ENCODE assay signal across 2 cellular contexts in the genomic region with DNA sequence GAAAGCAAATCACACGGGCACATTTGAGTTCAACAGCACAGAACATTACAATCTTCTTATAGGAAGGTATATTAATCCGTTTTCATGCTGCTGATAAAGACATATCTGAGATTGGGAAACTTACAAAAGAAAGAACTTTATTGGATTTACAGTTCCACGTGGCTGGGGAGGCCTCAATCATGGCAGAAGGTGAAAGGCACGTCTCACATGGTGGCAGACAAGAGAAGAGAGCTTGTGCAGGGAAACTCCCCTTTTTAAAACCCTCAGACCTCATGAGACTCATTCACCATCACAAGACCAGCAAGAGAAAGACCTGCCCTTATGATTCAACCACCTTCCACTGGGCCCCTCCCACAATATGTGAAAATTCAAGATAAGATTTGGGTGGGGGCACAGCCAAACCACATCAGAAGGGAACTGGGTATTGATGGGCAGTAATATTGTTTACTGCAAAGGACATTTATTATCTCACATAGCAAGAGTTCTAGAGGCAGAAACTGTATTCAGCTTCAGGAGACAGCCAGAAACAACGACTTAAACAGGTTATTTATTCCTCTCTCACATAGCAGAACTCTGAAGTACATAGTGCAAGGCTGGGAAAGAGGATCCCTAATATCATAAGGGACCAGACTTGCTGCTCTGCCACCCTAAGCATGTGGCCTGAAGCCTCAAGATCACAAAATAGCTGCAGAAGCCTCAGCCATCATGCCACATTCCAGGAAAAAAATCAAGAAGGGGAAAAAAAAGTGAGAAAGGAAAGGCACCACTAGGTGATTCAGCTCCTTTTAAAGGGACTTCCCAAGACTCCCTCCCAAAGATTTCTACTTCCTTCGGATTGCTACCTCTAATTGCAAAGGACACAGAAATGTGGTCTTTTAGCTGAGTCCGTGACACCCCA.
A peak's percentile ranks its signal among the peaks of the same experiment; 100 is the strongest.
TF ChIP-seq lines count a peak whose summit lies in the region.

No MANE protein-coding gene starts in this region.

TF ChIP-seq in HEK293, 187 proteins besides CTCF, POLR2A, EP300 and RAD21 (continued from another document):
- TF ChIP-seq, protein P1, sequence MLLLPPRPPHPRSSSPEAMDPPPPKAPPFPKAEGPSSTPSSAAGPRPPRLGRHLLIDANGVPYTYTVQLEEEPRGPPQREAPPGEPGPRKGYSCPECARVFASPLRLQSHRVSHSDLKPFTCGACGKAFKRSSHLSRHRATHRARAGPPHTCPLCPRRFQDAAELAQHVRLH (tag by site-specific recombination; IDR thresholded peaks at IDR 0.05), result 0 out of 2 replicates have a peak, but pooled peaks have one; percentile 44
- TF ChIP-seq, protein P2, sequence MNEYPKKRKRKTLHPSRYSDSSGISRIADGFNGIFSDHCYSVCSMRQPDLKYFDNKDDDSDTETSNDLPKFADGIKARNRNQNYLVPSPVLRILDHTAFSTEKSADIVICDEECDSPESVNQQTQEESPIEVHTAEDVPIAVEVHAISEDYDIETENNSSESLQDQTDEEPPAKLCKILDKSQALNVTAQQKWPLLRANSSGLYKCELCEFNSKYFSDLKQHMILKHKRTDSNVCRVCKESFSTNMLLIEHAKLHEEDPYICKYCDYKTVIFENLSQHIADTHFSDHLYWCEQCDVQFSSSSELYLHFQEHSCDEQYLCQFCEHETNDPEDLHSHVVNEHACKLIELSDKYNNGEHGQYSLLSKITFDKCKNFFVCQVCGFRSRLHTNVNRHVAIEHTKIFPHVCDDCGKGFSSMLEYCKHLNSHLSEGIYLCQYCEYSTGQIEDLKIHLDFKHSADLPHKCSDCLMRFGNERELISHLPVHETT (tag by site-specific recombination; IDR thresholded peaks at IDR 0.05), result no peak
- TF ChIP-seq ZNF843 (tag by site-specific recombination; IDR thresholded peaks at IDR 0.05), result no peak
- TF ChIP-seq, protein P3, sequence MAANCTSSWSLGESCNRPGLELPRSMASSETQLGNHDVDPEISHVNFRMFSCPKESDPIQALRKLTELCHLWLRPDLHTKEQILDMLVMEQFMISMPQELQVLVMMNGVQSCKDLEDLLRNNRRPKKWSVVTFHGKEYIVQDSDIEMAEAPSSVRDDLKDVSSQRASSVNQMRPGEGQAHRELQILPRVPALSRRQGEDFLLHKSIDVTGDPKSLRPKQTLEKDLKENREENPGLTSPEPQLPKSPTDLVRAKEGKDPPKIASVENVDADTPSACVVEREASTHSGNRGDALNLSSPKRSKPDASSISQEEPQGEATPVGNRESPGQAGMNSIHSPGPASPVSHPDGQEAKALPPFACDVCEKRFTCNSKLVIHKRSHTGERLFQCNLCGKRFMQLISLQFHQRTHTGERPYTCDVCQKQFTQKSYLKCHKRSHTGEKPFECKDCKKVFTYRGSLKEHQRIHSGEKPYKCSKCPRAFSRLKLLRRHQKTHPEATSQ (tag by site-specific recombination; IDR thresholded peaks at IDR 0.05), result no peak
- TF ChIP-seq ZNF248 (tag by site-specific recombination; IDR thresholded peaks at IDR 0.05), result no peak
- TF ChIP-seq, protein P4, sequence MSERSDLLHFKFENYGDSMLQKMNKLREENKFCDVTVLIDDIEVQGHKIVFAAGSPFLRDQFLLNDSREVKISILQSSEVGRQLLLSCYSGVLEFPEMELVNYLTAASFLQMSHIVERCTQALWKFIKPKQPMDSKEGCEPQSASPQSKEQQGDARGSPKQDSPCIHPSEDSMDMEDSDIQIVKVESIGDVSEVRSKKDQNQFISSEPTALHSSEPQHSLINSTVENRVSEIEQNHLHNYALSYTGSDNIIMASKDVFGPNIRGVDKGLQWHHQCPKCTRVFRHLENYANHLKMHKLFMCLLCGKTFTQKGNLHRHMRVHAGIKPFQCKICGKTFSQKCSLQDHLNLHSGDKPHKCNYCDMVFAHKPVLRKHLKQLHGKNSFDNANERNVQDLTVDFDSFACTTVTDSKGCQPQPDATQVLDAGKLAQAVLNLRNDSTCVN (tag by site-specific recombination; optimal IDR thresholded peaks at IDR 0.05), result no peak
- TF ChIP-seq, protein P5, sequence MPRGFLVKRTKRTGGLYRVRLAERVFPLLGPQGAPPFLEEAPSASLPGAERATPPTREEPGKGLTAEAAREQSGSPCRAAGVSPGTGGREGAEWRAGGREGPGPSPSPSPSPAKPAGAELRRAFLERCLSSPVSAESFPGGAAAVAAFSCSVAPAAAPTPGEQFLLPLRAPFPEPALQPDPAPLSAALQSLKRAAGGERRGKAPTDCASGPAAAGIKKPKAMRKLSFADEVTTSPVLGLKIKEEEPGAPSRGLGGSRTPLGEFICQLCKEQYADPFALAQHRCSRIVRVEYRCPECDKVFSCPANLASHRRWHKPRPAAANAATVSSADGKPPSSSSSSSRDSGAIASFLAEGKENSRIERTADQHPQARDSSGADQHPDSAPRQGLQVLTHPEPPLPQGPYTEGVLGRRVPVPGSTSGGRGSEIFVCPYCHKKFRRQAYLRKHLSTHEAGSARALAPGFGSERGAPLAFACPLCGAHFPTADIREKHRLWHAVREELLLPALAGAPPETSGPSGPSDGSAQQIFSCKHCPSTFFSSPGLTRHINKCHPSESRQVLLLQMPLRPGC (tag by site-specific recombination; IDR thresholded peaks at IDR 0.05), result no peak
- TF ChIP-seq ZNF560 (tag by site-specific recombination; IDR thresholded peaks at IDR 0.05; ENCODE audit: borderline replicate concordance), result no peak
- TF ChIP-seq, protein P6, sequence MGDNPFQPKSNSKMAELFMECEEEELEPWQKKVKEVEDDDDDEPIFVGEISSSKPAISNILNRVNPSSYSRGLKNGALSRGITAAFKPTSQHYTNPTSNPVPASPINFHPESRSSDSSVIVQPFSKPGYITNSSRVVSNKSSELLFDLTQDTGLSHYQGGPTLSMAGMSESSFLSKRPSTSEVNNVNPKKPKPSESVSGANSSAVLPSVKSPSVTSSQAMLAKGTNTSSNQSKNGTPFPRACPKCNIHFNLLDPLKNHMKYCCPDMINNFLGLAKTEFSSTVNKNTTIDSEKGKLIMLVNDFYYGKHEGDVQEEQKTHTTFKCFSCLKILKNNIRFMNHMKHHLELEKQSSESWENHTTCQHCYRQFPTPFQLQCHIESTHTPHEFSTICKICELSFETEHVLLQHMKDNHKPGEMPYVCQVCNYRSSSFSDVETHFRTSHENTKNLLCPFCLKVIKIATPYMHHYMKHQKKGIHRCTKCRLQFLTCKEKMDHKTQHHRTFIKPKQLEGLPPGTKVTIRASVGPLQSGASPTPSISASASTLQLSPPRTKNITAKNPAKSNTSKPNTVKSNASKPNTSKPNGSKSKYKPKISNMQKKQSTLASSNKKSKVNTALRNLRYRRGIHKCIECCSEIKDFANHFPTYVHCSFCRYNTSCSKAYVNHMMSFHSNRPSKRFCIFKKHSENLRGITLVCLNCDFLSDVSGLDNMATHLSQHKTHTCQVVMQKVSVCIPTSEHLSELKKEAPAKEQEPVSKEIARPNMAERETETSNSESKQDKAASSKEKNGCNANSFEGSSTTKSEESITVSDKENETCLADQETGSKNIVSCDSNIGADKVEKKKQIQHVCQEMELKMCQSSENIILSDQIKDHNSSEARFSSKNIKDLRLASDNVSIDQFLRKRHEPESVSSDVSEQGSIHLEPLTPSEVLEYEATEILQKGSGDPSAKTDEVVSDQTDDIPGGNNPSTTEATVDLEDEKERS (tag by site-specific recombination; IDR thresholded peaks at IDR 0.05), result 0 out of 2 replicates have a peak, but pooled peaks have one; percentile 73
- peak; percentile 67 for TF ChIP-seq SETDB1 (IDR thresholded peaks at IDR 0.05; ENCODE audit: insufficient read length, low read length)
- TF ChIP-seq ZNF48 (tag by site-specific recombination; IDR thresholded peaks at IDR 0.05), result no peak
- no peak for TF ChIP-seq ZNF174 (tag by site-specific recombination; IDR thresholded peaks at IDR 0.05)
- no peak for TF ChIP-seq HOXA7 (CRISPR knock-in tag; IDR thresholded peaks at IDR 0.05; ENCODE audit: borderline replicate concordance)
- TF ChIP-seq ZNF302 (tag by site-specific recombination; IDR thresholded peaks at IDR 0.05; ENCODE audit: low read depth), result no peak

TF ChIP-seq in WTC11, 78 proteins besides CTCF, POLR2A, EP300 and RAD21 (continued from another document):
- TF ChIP-seq, protein P7, sequence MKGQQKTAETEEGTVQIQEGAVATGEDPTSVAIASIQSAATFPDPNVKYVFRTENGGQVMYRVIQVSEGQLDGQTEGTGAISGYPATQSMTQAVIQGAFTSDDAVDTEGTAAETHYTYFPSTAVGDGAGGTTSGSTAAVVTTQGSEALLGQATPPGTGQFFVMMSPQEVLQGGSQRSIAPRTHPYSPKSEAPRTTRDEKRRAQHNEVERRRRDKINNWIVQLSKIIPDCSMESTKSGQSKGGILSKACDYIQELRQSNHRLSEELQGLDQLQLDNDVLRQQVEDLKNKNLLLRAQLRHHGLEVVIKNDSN (CRISPR knock-in tag; IDR thresholded peaks at IDR 0.05), result no peak
- TF ChIP-seq GABPB1 (CRISPR knock-in tag; IDR thresholded peaks at IDR 0.05), result no peak
- no peak for TF ChIP-seq TEAD4 (CRISPR knock-in tag; IDR thresholded peaks at IDR 0.05)
- no peak for TF ChIP-seq CBFB (CRISPR knock-in tag; IDR thresholded peaks at IDR 0.05; ENCODE audit: low read depth)
TF ChIP-seq in WTC11: peak in this region for 0.
